In the genomic region with DNA sequence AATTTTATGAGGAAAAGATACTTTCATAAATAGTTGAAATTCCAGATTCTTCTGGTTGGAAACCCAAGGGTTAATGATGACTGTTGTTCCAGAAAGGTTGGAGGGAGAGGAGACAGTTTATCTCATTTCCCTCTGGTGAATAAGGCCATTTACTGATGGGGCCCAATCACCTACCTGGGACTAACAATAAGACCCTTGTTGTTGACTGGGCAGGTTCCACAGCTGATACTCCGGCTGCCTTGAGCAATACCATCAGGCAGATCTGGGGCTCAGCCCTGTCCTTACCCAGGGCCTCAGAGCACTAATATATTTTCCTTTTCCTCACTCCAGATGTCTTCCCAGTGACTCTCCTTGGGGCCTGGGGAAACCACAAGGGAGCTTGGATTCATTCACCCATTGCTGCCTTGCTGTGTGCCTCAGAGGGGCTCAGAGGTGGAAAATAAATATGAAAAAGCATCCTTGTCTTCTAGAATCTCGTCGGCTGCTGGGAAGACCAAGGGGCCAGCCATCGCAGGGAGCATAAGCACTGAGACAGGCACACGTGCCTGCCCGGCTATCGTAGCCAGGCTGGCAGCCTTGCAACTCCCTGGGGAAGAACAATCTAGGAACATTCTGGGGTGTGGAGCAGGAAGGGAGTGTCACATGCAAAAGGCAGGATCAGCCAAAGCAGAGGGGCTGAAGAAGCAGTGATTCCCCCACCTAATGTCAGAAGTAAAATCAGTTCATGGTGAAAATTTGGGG, we compare ENCODE assay signal across 11 cellular contexts. TPM values are rescaled to one million over a fixed set of nuclear protein-coding genes. Genes with fewer than 3 reads are reported as not detected.
DNase-seq lines count a peak whose midpoint lies in the region; ATAC-seq and TF ChIP-seq lines count a peak whose summit lies in the region.
"Had no signal": no experiment of that assay in that cellular context is flagged by ENCODE, and none has a peak within 500 bp of the region (broad histone marks: within the 10 kb centered on the region; RNA-seq: fewer than 3 reads in every experiment).

No MANE protein-coding gene starts in this region.

- no peak overlapping the region for H4K8ac ChIP-seq in mesendoderm (ENCODE audit: low read depth, low read length)

- WGBS in mesendoderm (ENCODE audit: extremely low coverage, insufficient coverage, low lambda C conversion rate), result no CpG with 5 or more reads among the region's 7 CpGs

- peaks cover 9% of the 10 kb centered on the region for H3K79me2 ChIP-seq in mesendoderm (ENCODE audit: control insufficient read depth, insufficient read depth, low read length)

- H3K36me3 Mint-ChIP-seq in type B pancreatic cell, result peaks cover 8% of the 10 kb centered on the region
- H3K36me3 Mint-ChIP-seq: activated naive CD8-positive, alpha-beta T cell treated with anti-CD3 and anti-CD28 coated beads, Interleukin-2, amount 10 ng/mL, durations not matched to agents 7 days and 5 days had no signal

- no peak overlapping the region for H4K5ac ChIP-seq in mesendoderm (ENCODE audit: low read length)

- H3K23ac ChIP-seq in mesendoderm (ENCODE audit: low read length), result no peak overlapping the region

- peaks cover 3% of the 10 kb centered on the region for H3K4me1 ChIP-seq in mesendoderm (ENCODE audit: control insufficient read depth, low read depth, low read length)

- peaks cover 57% of the 10 kb centered on the region for H3K4me1 Mint-ChIP-seq in type B pancreatic cell (ENCODE audit: unreplicated experiment)

- no peaks in the 10 kb centered on the region for H3K36me3 ChIP-seq in mesendoderm (ENCODE audit: control insufficient read depth, insufficient read depth, low read length)

- no peak overlapping the region for H2BK120ac ChIP-seq in mesendoderm (ENCODE audit: low read depth, low read length)

- no peak overlapping the region for H2AK5ac ChIP-seq in mesendoderm (ENCODE audit: low read length)

- ATAC-seq in GM21515 (IDR thresholded peaks at IDR 0.05; ENCODE audit: unreplicated experiment) (no peak), GM18505 (IDR thresholded peaks at IDR 0.05; ENCODE audit: unreplicated experiment) (no peak)

- no peak overlapping the region for H3K18ac ChIP-seq in mesendoderm (ENCODE audit: low read length)

- DNase-seq in NCI-H1048 (lab: John Stamatoyannopoulos, UW) (peak; percentile 55), epidermal melanocyte (ENCODE audit: insufficient read length, low spot score) (peak; percentile 73), mesendoderm (peak; percentile 34), type B pancreatic cell (ENCODE audit: extremely low spot score, unreplicated experiment) (no peak), ACHN (no peak)
- DNase-seq: activated CD4-positive, alpha-beta T cell treated with anti-CD3 and anti-CD28 coated beads for 4 hours; activated naive CD8-positive, alpha-beta T cell treated with anti-CD3 and anti-CD28 coated beads, Interleukin-2, amount 10 ng/mL, durations not matched to agents 7 days and 5 days; MM.1S; stimulated activated naive CD4-positive, alpha-beta T cell had no signal

- H3K27ac ChIP-seq in mesendoderm (ENCODE audit: low read depth, low read length), result no peak overlapping the region

- in situ Hi-C loops in ACHN (cut with HindIII; ENCODE audit: low pct_ligation_motif_present, low pct_unique_long_range_greater_than_20kb, low sequenced_read_pairs), result no loop called here

- no peak overlapping the region for H3K4me2 ChIP-seq in mesendoderm (ENCODE audit: low read length)

- H3K4me3 Mint-ChIP-seq in type B pancreatic cell, result peak overlapping the region; percentile 11
- H3K4me3 Mint-ChIP-seq: activated naive CD8-positive, alpha-beta T cell treated with anti-CD3 and anti-CD28 coated beads, Interleukin-2, amount 10 ng/mL, durations not matched to agents 7 days and 5 days had no signal

- H3K27me3 Mint-ChIP-seq in type B pancreatic cell, result no peaks in the 10 kb centered on the region
- H3K27me3 Mint-ChIP-seq: activated naive CD8-positive, alpha-beta T cell treated with anti-CD3 and anti-CD28 coated beads, Interleukin-2, amount 10 ng/mL, durations not matched to agents 7 days and 5 days had no signal

- no peak overlapping the region for H2BK15ac ChIP-seq in mesendoderm (replicated peaks; ENCODE audit: low read depth)

- H3K4me3 ChIP-seq in mesendoderm (ENCODE audit: low read length), result no peak overlapping the region

- no peaks in the 10 kb centered on the region for H3K27me3 ChIP-seq in mesendoderm (ENCODE audit: insufficient read depth, low read length, poor library complexity)

- peak overlapping the region; percentile 28 for H3K56ac ChIP-seq in mesendoderm (ENCODE audit: low read length)

- no peak overlapping the region for H3K4ac ChIP-seq in mesendoderm (ENCODE audit: low read depth, low read length)

- H3K9me3 Mint-ChIP-seq in type B pancreatic cell, result no peaks in the 10 kb centered on the region
- H3K9me3 Mint-ChIP-seq: activated naive CD8-positive, alpha-beta T cell treated with anti-CD3 and anti-CD28 coated beads, Interleukin-2, amount 10 ng/mL, durations not matched to agents 7 days and 5 days had no signal

- peaks cover 28% of the 10 kb centered on the region for H3K79me1 ChIP-seq in mesendoderm (ENCODE audit: low read length)

- no peak overlapping the region for H3K9ac ChIP-seq in mesendoderm (ENCODE audit: low read length)

- no peak overlapping the region for H2BK5ac ChIP-seq in mesendoderm (ENCODE audit: low read length)

- peak overlapping the region; percentile 80 for H3K27ac Mint-ChIP-seq in type B pancreatic cell
- H3K27ac Mint-ChIP-seq: activated naive CD8-positive, alpha-beta T cell treated with anti-CD3 and anti-CD28 coated beads, Interleukin-2, amount 10 ng/mL, durations not matched to agents 7 days and 5 days had no signal

- TF ChIP-seq CTCF in type B pancreatic cell (conservative IDR thresholded peaks at IDR 0.05), result no peak

- TF ChIP-seq POLR2A in GM18505 (IDR thresholded peaks at IDR 0.05; ENCODE audit: borderline replicate concordance, extremely low read depth, insufficient read depth, insufficient read length), result no peak

RNA-seq across cellular contexts. Expression of a gene that starts 54.4 kb away (rescaled TPM):
- 95.9 TPM for polyA plus RNA-seq in mesendoderm (2013, experiment 1 of 2)
- polyA plus RNA-seq in mesendoderm (2013, experiment 2 of 2), result 94.7 TPM
- 275 and 367 TPM in 2 replicates for total RNA-seq in type B pancreatic cell (ENCODE audit: low replicate concordance)

Comparison
In these comparisons a context has a peak if more than half of its experiments do, and no peak if none do; other contexts are left out.
1. DNase-seq: peak in NCI-H1048 (single experiment), epidermal melanocyte (single experiment) and mesendoderm (single experiment); none in type B pancreatic cell (single experiment) and ACHN (single experiment).